ENCODE assay signal across 2 cellular contexts in the genomic region with DNA sequence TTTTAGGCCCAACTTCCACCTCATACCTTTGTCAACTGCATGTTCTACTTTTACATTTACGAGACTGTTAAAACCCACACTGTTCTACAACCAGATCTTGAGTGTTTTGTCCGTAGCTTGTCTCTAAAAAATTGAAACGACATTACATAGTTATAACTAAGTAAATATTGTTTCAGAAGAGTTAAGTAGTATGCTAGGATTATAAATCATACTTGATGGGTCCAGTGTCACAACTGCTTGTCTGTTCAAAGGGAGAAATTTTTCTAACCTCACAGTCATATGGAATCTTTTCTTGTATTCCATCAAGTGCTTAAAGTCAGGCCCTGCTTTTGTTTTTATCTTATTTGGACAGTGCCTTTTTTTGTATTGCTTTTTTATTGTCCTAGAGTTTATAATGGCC.
TF ChIP-seq lines count a peak whose summit lies in the region.

No MANE protein-coding gene starts in this region.

TF ChIP-seq in HepG2, 621 proteins besides CTCF, POLR2A, EP300 and RAD21:
- no peak for TF ChIP-seq KAT2B (IDR thresholded peaks at IDR 0.05; ENCODE audit: borderline replicate concordance, low read depth, low read length)

TF ChIP-seq in GM12878, 131 proteins besides CTCF, POLR2A, EP300 and RAD21:
- TF ChIP-seq, protein P1, sequence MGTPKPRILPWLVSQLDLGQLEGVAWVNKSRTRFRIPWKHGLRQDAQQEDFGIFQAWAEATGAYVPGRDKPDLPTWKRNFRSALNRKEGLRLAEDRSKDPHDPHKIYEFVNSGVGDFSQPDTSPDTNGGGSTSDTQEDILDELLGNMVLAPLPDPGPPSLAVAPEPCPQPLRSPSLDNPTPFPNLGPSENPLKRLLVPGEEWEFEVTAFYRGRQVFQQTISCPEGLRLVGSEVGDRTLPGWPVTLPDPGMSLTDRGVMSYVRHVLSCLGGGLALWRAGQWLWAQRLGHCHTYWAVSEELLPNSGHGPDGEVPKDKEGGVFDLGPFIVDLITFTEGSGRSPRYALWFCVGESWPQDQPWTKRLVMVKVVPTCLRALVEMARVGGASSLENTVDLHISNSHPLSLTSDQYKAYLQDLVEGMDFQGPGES (IDR thresholded peaks at IDR 0.05), result no peak
- TF ChIP-seq, protein P2, sequence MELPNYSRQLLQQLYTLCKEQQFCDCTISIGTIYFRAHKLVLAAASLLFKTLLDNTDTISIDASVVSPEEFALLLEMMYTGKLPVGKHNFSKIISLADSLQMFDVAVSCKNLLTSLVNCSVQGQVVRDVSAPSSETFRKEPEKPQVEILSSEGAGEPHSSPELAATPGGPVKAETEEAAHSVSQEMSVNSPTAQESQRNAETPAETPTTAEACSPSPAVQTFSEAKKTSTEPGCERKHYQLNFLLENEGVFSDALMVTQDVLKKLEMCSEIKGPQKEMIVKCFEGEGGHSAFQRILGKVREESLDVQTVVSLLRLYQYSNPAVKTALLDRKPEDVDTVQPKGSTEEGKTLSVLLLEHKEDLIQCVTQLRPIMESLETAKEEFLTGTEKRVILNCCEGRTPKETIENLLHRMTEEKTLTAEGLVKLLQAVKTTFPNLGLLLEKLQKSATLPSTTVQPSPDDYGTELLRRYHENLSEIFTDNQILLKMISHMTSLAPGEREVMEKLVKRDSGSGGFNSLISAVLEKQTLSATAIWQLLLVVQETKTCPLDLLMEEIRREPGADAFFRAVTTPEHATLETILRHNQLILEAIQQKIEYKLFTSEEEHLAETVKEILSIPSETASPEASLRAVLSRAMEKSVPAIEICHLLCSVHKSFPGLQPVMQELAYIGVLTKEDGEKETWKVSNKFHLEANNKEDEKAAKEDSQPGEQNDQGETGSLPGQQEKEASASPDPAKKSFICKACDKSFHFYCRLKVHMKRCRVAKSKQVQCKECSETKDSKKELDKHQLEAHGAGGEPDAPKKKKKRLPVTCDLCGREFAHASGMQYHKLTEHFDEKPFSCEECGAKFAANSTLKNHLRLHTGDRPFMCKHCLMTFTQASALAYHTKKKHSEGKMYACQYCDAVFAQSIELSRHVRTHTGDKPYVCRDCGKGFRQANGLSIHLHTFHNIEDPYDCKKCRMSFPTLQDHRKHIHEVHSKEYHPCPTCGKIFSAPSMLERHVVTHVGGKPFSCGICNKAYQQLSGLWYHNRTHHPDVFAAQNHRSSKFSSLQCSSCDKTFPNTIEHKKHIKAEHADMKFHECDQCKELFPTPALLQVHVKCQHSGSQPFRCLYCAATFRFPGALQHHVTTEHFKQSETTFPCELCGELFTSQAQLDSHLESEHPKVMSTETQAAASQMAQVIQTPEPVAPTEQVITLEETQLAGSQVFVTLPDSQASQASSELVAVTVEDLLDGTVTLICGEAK (IDR thresholded peaks at IDR 0.05; ENCODE audit: borderline replicate concordance), result no peak
- TF ChIP-seq NR2C1 (IDR thresholded peaks at IDR 0.05), result no peak
- TF ChIP-seq CBX5 (IDR thresholded peaks at IDR 0.05; ENCODE audit: low read depth), result no peak
- TF ChIP-seq MEF2B (IDR thresholded peaks at IDR 0.05; ENCODE audit: partially characterized antibody, poor library complexity, severe bottlenecking), result no peak
- no peak for TF ChIP-seq STAT1 (conservative IDR thresholded peaks at IDR 0.05)
- TF ChIP-seq FOXK2 (IDR thresholded peaks at IDR 0.05), result no peak
- TF ChIP-seq NRF1 (conservative IDR thresholded peaks at IDR 0.05; ENCODE audit: low read depth, low read length), result no peak
- TF ChIP-seq BMI1 (IDR thresholded peaks at IDR 0.05; ENCODE audit: borderline replicate concordance), result no peak
- TF ChIP-seq NFIC (IDR thresholded peaks at IDR 0.05; ENCODE audit: low read depth, low read length), result no peak
- no peak for TF ChIP-seq PML (IDR thresholded peaks at IDR 0.05; ENCODE audit: low read length)
- TF ChIP-seq ZNF207 (IDR thresholded peaks at IDR 0.05; ENCODE audit: borderline replicate concordance), result no peak
- TF ChIP-seq ZNF384 (IDR thresholded peaks at IDR 0.05; ENCODE audit: borderline replicate concordance, low read depth, low read length), result no peak
- no peak for TF ChIP-seq GABPA (IDR thresholded peaks at IDR 0.05; ENCODE audit: low read depth)
